13 cellular contexts compared by ENCODE assay signal in the genomic region with DNA sequence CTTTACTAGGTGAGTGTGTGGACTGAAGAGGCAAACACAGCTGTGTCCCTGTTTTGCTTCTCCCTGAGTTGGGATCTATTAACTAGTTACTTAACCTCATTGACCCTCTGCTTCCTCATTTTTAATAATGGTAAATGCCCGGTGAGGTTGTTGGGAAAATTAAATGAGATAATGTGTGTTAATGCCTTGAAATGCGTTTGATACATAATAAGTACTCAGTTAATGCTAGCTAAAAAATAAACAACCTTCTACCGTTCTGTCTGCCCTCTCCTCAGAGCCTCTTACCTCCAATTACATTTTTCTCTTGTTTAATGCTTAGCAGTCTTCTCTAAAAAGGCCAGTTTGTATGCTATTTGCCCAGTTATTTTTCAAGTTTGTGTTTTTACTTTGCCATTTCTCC.
A peak's percentile ranks its signal among the peaks of the same experiment; 100 is the strongest.
DNase-seq lines count a peak whose midpoint lies in the region; ATAC-seq and TF ChIP-seq lines count a peak whose summit lies in the region.
"Had no signal": no experiment of that assay in that cellular context is flagged by ENCODE, and none has a peak within 500 bp of the region (broad histone marks: within the 10 kb centered on the region; RNA-seq: fewer than 3 reads in every experiment).

No MANE protein-coding gene starts in this region.

- CTCF ChIA-PET in activated CD8-positive, alpha-beta T cell treated with anti-CD3 and anti-CD28 coated beads, Interleukin-2, amount 10 ng/mL, durations not matched to agents 7 days and 5 days (lab: Charles Lee) = no interaction called here
- CTCF ChIA-PET in activated CD8-positive, alpha-beta T cell treated with anti-CD3 and anti-CD28 coated beads for 36 hours (lab: Charles Lee) = interaction anchor here (1.0 to 1.7 kb wide), 2 partner anchors 11 to 75 kb away, joined by 3 read pairs; no protein-coding TSS in a partner anchor

- POLR2A ChIA-PET in activated CD8-positive, alpha-beta T cell treated with anti-CD3 and anti-CD28 coated beads, Interleukin-2, amount 10 ng/mL, durations not matched to agents 7 days and 5 days (lab: Charles Lee) = interaction anchor here (0.8 kb wide), 1 partner anchor 68 kb away, joined by 3 read pairs; no protein-coding TSS in a partner anchor
- POLR2A ChIA-PET in activated CD8-positive, alpha-beta T cell treated with anti-CD3 and anti-CD28 coated beads for 36 hours (lab: Charles Lee) = no interaction called here

- H3K4me1 Mint-ChIP-seq in activated CD8-positive, alpha-beta T cell treated with anti-CD3 and anti-CD28 coated beads, Interleukin-2, amount 10 ng/mL, durations not matched to agents 7 days and 5 days (ENCODE audit: low read depth) = peaks cover 8% of the 10 kb centered on the region
- H3K4me1 Mint-ChIP-seq in activated CD8-positive, alpha-beta T cell treated with anti-CD3 and anti-CD28 coated beads for 36 hours (ENCODE audit: low read depth) = no peaks in the 10 kb centered on the region
- H3K4me1 Mint-ChIP-seq in stimulated activated naive CD8-positive, alpha-beta T cell treated with anti-CD3 and anti-CD28 coated beads, Interleukin-15, Interleukin-2, amounts not matched to agents 100 ng/mL and 50 ng/mL, for 24 hours (ENCODE audit: low read depth) = no peaks in the 10 kb centered on the region
- H3K4me1 Mint-ChIP-seq in nephron = peaks cover 50% of the 10 kb centered on the region

- H3K9me3 Mint-ChIP-seq in activated CD8-positive, alpha-beta T cell treated with anti-CD3 and anti-CD28 coated beads, Interleukin-2, amount 10 ng/mL, durations not matched to agents 7 days and 5 days (ENCODE audit: insufficient read depth) = no peaks in the 10 kb centered on the region
- H3K9me3 Mint-ChIP-seq in activated CD8-positive, alpha-beta T cell treated with anti-CD3 and anti-CD28 coated beads for 36 hours = no peaks in the 10 kb centered on the region
- no peaks in the 10 kb centered on the region for H3K9me3 Mint-ChIP-seq in stimulated activated naive CD8-positive, alpha-beta T cell treated with anti-CD3 and anti-CD28 coated beads, Interleukin-15, Interleukin-2, amounts not matched to agents 100 ng/mL and 50 ng/mL, for 24 hours
- H3K9me3 Mint-ChIP-seq in nephron = no peaks in the 10 kb centered on the region
- H3K9me3 Mint-ChIP-seq: CD4-positive, alpha-beta T cell had no signal

- no peak for TF ChIP-seq CTCF in activated CD8-positive, alpha-beta T cell treated with anti-CD3 and anti-CD28 coated beads for 36 hours (IDR thresholded peaks at IDR 0.05)
- TF ChIP-seq CTCF in nephron (IDR thresholded peaks at IDR 0.05; ENCODE audit: unreplicated experiment in 3 of 3) = no peak

- ATAC-seq in activated CD8-positive, alpha-beta T cell treated with anti-CD3 and anti-CD28 coated beads, Interleukin-2, amount 10 ng/mL, durations not matched to agents 7 days and 5 days = no peak
- no peak for ATAC-seq in activated CD8-positive, alpha-beta T cell treated with anti-CD3 and anti-CD28 coated beads for 36 hours
- no peak for ATAC-seq in stimulated activated naive CD8-positive, alpha-beta T cell treated with anti-CD3 and anti-CD28 coated beads, Interleukin-15, Interleukin-2, amounts not matched to agents 100 U/mL and 50 U/mL, for 24 hours
- no peak for ATAC-seq in GM19351 (IDR thresholded peaks at IDR 0.05; ENCODE audit: unreplicated experiment)
- ATAC-seq: A549, HCT116 had no signal

- no peak for DNase-seq in activated CD8-positive, alpha-beta T cell treated with anti-CD3 and anti-CD28 coated beads, Interleukin-2, amount 10 ng/mL, durations not matched to agents 7 days and 5 days
- no peak for DNase-seq in activated CD8-positive, alpha-beta T cell treated with anti-CD3 and anti-CD28 coated beads for 36 hours
- no peak for DNase-seq in stimulated activated naive CD8-positive, alpha-beta T cell treated with anti-CD3 and anti-CD28 coated beads, Interleukin-15, Interleukin-2, amounts not matched to agents 100 U/mL and 50 U/mL, for 24 hours
- DNase-seq in RPMI8226 = no peak
- DNase-seq: AML-193; Caco-2; CD4-positive, alpha-beta T cell; GM23248 had no signal

- peak overlapping the region; percentile 49 for H3K27ac Mint-ChIP-seq in activated CD8-positive, alpha-beta T cell treated with anti-CD3 and anti-CD28 coated beads, Interleukin-2, amount 10 ng/mL, durations not matched to agents 7 days and 5 days
- H3K27ac Mint-ChIP-seq in activated CD8-positive, alpha-beta T cell treated with anti-CD3 and anti-CD28 coated beads for 36 hours = no peak overlapping the region
- H3K27ac Mint-ChIP-seq in stimulated activated naive CD8-positive, alpha-beta T cell treated with anti-CD3 and anti-CD28 coated beads, Interleukin-15, Interleukin-2, amounts not matched to agents 100 ng/mL and 50 ng/mL, for 24 hours = peak overlapping the region; percentile 1
- H3K27ac Mint-ChIP-seq in nephron = peak overlapping the region in 2 of 3 experiments; percentile 3 to 19
- H3K27ac Mint-ChIP-seq: CD4-positive, alpha-beta T cell had no signal

- no peak overlapping the region for H3K4me3 Mint-ChIP-seq in activated CD8-positive, alpha-beta T cell treated with anti-CD3 and anti-CD28 coated beads, Interleukin-2, amount 10 ng/mL, durations not matched to agents 7 days and 5 days
- H3K4me3 Mint-ChIP-seq in activated CD8-positive, alpha-beta T cell treated with anti-CD3 and anti-CD28 coated beads for 36 hours = no peak overlapping the region
- no peak overlapping the region for H3K4me3 Mint-ChIP-seq in stimulated activated naive CD8-positive, alpha-beta T cell treated with anti-CD3 and anti-CD28 coated beads, Interleukin-15, Interleukin-2, amounts not matched to agents 100 ng/mL and 50 ng/mL, for 24 hours
- no peak overlapping the region for H3K4me3 Mint-ChIP-seq in nephron
- H3K4me3 Mint-ChIP-seq: CD4-positive, alpha-beta T cell had no signal

- peaks cover 57% of the 10 kb centered on the region for H3K36me3 Mint-ChIP-seq in activated CD8-positive, alpha-beta T cell treated with anti-CD3 and anti-CD28 coated beads, Interleukin-2, amount 10 ng/mL, durations not matched to agents 7 days and 5 days (ENCODE audit: low read depth)
- peaks cover 61% of the 10 kb centered on the region for H3K36me3 Mint-ChIP-seq in activated CD8-positive, alpha-beta T cell treated with anti-CD3 and anti-CD28 coated beads for 36 hours (ENCODE audit: low read depth)
- H3K36me3 Mint-ChIP-seq in stimulated activated naive CD8-positive, alpha-beta T cell treated with anti-CD3 and anti-CD28 coated beads, Interleukin-15, Interleukin-2, amounts not matched to agents 100 ng/mL and 50 ng/mL, for 24 hours (ENCODE audit: low read depth) = peaks cover 73% of the 10 kb centered on the region
- H3K36me3 Mint-ChIP-seq in nephron (ENCODE audit: low read depth) = peaks cover 61% of the 10 kb centered on the region

- intact Hi-C loops in activated CD8-positive, alpha-beta T cell treated with anti-CD3 and anti-CD28 coated beads for 36 hours (cut with micrococcal nuclease) = no loop called here

- no peaks in the 10 kb centered on the region for H3K27me3 Mint-ChIP-seq in activated CD8-positive, alpha-beta T cell treated with anti-CD3 and anti-CD28 coated beads, Interleukin-2, amount 10 ng/mL, durations not matched to agents 7 days and 5 days (ENCODE audit: low read depth)
- H3K27me3 Mint-ChIP-seq in activated CD8-positive, alpha-beta T cell treated with anti-CD3 and anti-CD28 coated beads for 36 hours = no peaks in the 10 kb centered on the region
- no peaks in the 10 kb centered on the region for H3K27me3 Mint-ChIP-seq in stimulated activated naive CD8-positive, alpha-beta T cell treated with anti-CD3 and anti-CD28 coated beads, Interleukin-15, Interleukin-2, amounts not matched to agents 100 ng/mL and 50 ng/mL, for 24 hours
- no peaks in the 10 kb centered on the region for H3K27me3 Mint-ChIP-seq in nephron (ENCODE audit: low read depth)
- H3K27me3 Mint-ChIP-seq: CD4-positive, alpha-beta T cell had no signal
